Comparison of ENCODE assay signal across 27 cellular contexts in the genomic region with DNA sequence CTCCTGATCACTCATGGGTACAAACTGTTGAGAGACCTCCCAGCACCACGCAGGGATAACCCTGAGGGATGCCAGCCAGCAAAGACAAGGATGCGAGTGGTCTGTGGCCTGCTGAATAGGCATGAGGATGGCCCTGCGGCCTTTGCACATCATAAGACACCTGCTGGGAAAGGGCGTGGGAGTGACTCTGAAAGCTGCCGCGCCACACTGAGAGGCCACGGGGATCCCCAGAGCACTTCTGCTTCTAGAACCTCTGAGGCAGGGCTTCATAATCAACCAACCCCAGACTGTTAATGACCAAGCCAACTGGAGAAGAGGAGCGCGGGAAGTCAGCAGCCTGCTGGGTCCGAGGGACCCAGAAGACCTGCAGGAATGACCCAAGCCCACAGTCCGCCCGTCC.
"Had no signal": no experiment of that assay in that cellular context is flagged by ENCODE, and none has a peak within 500 bp of the region (broad histone marks: within the 10 kb centered on the region; RNA-seq: fewer than 3 reads in every experiment).

No MANE protein-coding gene starts in this region.

- H3K27ac ChIP-seq: ascending aorta, Peyer's patch, SJSA1 had no signal

- H3K36me3 ChIP-seq: ascending aorta, breast epithelium, MG63, Peyer's patch, SJSA1 had no signal

- H3K4me3 ChIP-seq: ascending aorta, breast epithelium, MG63, Peyer's patch, SJSA1 had no signal

- H3K4me2 ChIP-seq: SK-N-SH had no signal

- H3K9me3 ChIP-seq: ascending aorta, breast epithelium, MG63, Peyer's patch, SJSA1, SK-N-SH had no signal

- ATAC-seq: activated CD4-positive, alpha-beta T cell treated with anti-CD3 and anti-CD28 coated beads for 36 hours; activated CD8-positive, alpha-beta T cell treated with anti-CD3 and anti-CD28 coated beads, Interleukin-2, amount 10 ng/mL, durations not matched to agents 7 days and 5 days; PC-3 had no signal

- H3K27me3 ChIP-seq: ascending aorta, breast epithelium, Peyer's patch had no signal

- H3K4me1 ChIP-seq: ascending aorta, breast epithelium, SJSA1 had no signal

- DNase-seq: activated CD4-positive, alpha-beta T cell treated with anti-CD3 and anti-CD28 coated beads for 36 hours; activated CD4-positive, alpha-beta T cell treated with anti-CD3 and anti-CD28 coated beads, Interleukin-2, amount 10 ng/mL, durations not matched to agents 7 days and 5 days; activated CD4-positive, alpha-beta T cell treated with anti-CD3 and anti-CD28 coated beads, Interleukin-2, amount 50 U/mL, for 48 hours; activated CD8-positive, alpha-beta T cell treated with anti-CD3 and anti-CD28 coated beads, Interleukin-2, amount 10 ng/mL, durations not matched to agents 7 days and 5 days; activated gamma-delta T cell; activated naive CD4-positive, alpha-beta T cell treated with Interleukin-2 at 50 U/mL for 16 hours; activated naive CD8-positive, alpha-beta T cell treated with anti-CD3 and anti-CD28 coated beads, Interleukin-2, amount 10 ng/mL, durations not matched to agents 7 days and 5 days; activated T-cell treated with anti-CD3 and anti-CD28 coated beads, Interleukin-2, amount 50 U/mL, for 24 hours; Kasumi-1; KG1; MG63; NCI-H146; NCI-H187; NCI-H2171; NCI-H510A; NCI-H526; NCI-H748 treated with DMSO at 0.1 percent for 48 hours; NK-92 treated with Interleukin-12 subunit alpha and Interleukin-12 subunit beta, amount 100 ng/mL, for 24 hours; PC-3; Peyer's patch; RPMI8226; SHP77 treated with DMSO at 0.1 percent for 48 hours; SK-N-SH; T-helper 9 cell had no signal

- H3K9ac ChIP-seq: SK-N-SH had no signal
